ENCODE assay signal across 11 cellular contexts in genomic region chr1:61842863-61843514, GRCh38.
DNase-seq lines count a peak whose midpoint lies in the region; ATAC-seq, FAIRE-seq and TF ChIP-seq lines count a peak whose summit lies in the region.
"Had no signal": no experiment of that assay in that cellular context is flagged by ENCODE, and none has a peak within 500 bp of the region (broad histone marks: within the 10 kb centered on the region; RNA-seq: fewer than 3 reads in every experiment).

No MANE protein-coding gene starts in this region.

- TF ChIP-seq CTCF in left ventricle myocardium inferior (IDR thresholded peaks at IDR 0.05; ENCODE audit: borderline replicate concordance) = peak; percentile 23
- peak; percentile 43 for TF ChIP-seq CTCF in Panc1 (IDR thresholded peaks at IDR 0.05)
- peak; percentile 34 for TF ChIP-seq CTCF in fibroblast of villous mesenchyme (IDR thresholded peaks at IDR 0.05; ENCODE audit: insufficient read depth, low read depth, low read length)
- TF ChIP-seq CTCF in tibial nerve (IDR thresholded peaks at IDR 0.05) = no peak

- H3K9me3 ChIP-seq in left ventricle myocardium inferior (replicated peaks) (no peaks in the 10 kb centered on the region), Panc1 (ENCODE audit: control insufficient read depth, insufficient read depth, low read depth, low read length) (no peaks in the 10 kb centered on the region), aorta (ENCODE audit: control insufficient read depth, low read length) (no peaks in the 10 kb centered on the region), tibial nerve (no peaks in the 10 kb centered on the region)
- H3K9me3 ChIP-seq: Peyer's patch, sigmoid colon had no signal

- POLR2A ChIA-PET in Panc1 (lab: Charles Lee) = no interaction called here

- intact Hi-C loops in left ventricle myocardium inferior (cut with micrococcal nuclease) = no loop called here
- intact Hi-C loops in left cardiac atrium (cut with DNase I) = no loop called here
- intact Hi-C loops in Panc1 (cut with micrococcal nuclease; ENCODE audit: unreplicated experiment) = no loop called here
- intact Hi-C loops in aorta (cut with DNase I) = loop anchor here in 1 of 2 donors (10.0 kb wide), 1 partner anchor 198 kb away; no protein-coding TSS in a partner anchor

- no peak overlapping the region for H3K4me3 ChIP-seq in left ventricle myocardium inferior
- H3K4me3 ChIP-seq in Panc1 (ENCODE audit: low read depth in 2 of 2, low read length in 2 of 2) = no peak overlapping the region
- no peak overlapping the region for H3K4me3 ChIP-seq in fibroblast of villous mesenchyme (ENCODE audit: low read depth, low read length)
- H3K4me3 ChIP-seq in aorta (ENCODE audit: low read length in 2 of 2) = no peak overlapping the region
- no peak overlapping the region for H3K4me3 ChIP-seq in tibial nerve
- H3K4me3 ChIP-seq: Peyer's patch, sigmoid colon had no signal

- H3K4me1 ChIP-seq in left ventricle myocardium inferior (peaks cover 17% of the 10 kb centered on the region), Panc1 (ENCODE audit: control insufficient read depth, insufficient read depth, low read length) (no peaks in the 10 kb centered on the region), aorta (ENCODE audit: control insufficient read depth in 1 of 2, insufficient read depth in 2 of 2, low read length in 2 of 2) (peaks cover 2 to 11% of the 10 kb centered on the region in 2 donors), tibial nerve (peaks cover 0 to 13% (median 0%) of the 10 kb centered on the region in 4 donors)
- H3K4me1 ChIP-seq: Peyer's patch had no signal

- TF ChIP-seq EP300 in tibial nerve (IDR thresholded peaks at IDR 0.05) = no peak

- H3K27ac ChIP-seq in left ventricle myocardium inferior (replicated peaks) (no peak overlapping the region), Panc1 (ENCODE audit: low read length) (no peak overlapping the region), aorta (ENCODE audit: low read depth in 1 of 2, low read length in 2 of 2) (peak overlapping the region; percentile 36 to 82), tibial nerve (no peak overlapping the region)
- H3K27ac ChIP-seq: Peyer's patch, sigmoid colon had no signal

- WGBS in aorta, 2 donors = 46 to 55% methylated on average over 2 of the region's 2 CpGs
- WGBS in tibial nerve, 2 donors = 83 to 92% methylated on average over 2 of the region's 2 CpGs

- DNase-seq in left ventricle myocardium inferior (no peak), left cardiac atrium (no peak), Panc1 (ENCODE audit: low read depth, low spot score) (no peak), fibroblast of villous mesenchyme (ENCODE audit: low read depth) (no peak), aorta (no peak), GM12892 (ENCODE audit: insufficient read length) (no peak), NCI-H187 (lab: John Stamatoyannopoulos, UW) (no peak), tibial nerve (ENCODE audit: low spot score in 2 of 2) (no peak)
- DNase-seq: left ventricle myocardium superior, Peyer's patch, sigmoid colon had no signal

- H3K27me3 ChIP-seq in left ventricle myocardium inferior (ENCODE audit: low read depth) = no peaks in the 10 kb centered on the region
- H3K27me3 ChIP-seq in Panc1 (ENCODE audit: control insufficient read depth, insufficient read depth, low read length) = no peaks in the 10 kb centered on the region
- H3K27me3 ChIP-seq in aorta (ENCODE audit: control insufficient read depth in 1 of 2, insufficient read depth in 2 of 2, low read length in 1 of 2) = no peaks in the 10 kb centered on the region
- no peaks in the 10 kb centered on the region for H3K27me3 ChIP-seq in tibial nerve
- H3K27me3 ChIP-seq: Peyer's patch, sigmoid colon had no signal

- CTCF ChIA-PET in Panc1 (lab: Charles Lee) = no interaction called here

- no peak for FAIRE-seq in GM12892 (lab: Jason Lieb, UNC)

- TF ChIP-seq POLR2A in GM12892 (IDR thresholded peaks at IDR 0.05; ENCODE audit: low read depth, low read length) (no peak), tibial nerve (IDR thresholded peaks at IDR 0.05) (no peak)

- BruUV-seq in Panc1 (replicated peaks; lab: Mats Ljungman, UMichigan) = no TSS peak

- in situ Hi-C loops in Panc1 (cut with HindIII; ENCODE audit: low pct_unique_long_range_greater_than_20kb, low sequenced_read_pairs) = no loop called here

- no peaks in the 10 kb centered on the region for H3K36me3 ChIP-seq in left ventricle myocardium inferior
- H3K36me3 ChIP-seq in Panc1 (ENCODE audit: control insufficient read depth, insufficient read depth, low read length) = no peaks in the 10 kb centered on the region
- H3K36me3 ChIP-seq in aorta (ENCODE audit: control insufficient read depth in 1 of 2, insufficient read depth in 2 of 2, low read length in 1 of 2) = peaks cover 0 to 3% of the 10 kb centered on the region in 2 donors
- no peaks in the 10 kb centered on the region for H3K36me3 ChIP-seq in tibial nerve
- H3K36me3 ChIP-seq: Peyer's patch, sigmoid colon had no signal

- ATAC-seq in left cardiac atrium (no peak), Panc1 (no peak), aorta (ENCODE audit: low FRiP score) (no peak)
- ATAC-seq: left ventricle myocardium superior had no signal

Comparison
In these comparisons a context has a peak if more than half of its experiments do, and no peak if none do; other contexts are left out.
1. H3K27ac ChIP-seq: peak in aorta (2 of 2); none in left ventricle myocardium inferior (single experiment), Panc1 (single experiment) and tibial nerve (0 of 4).
2. CTCF ChIP-seq: peak in left ventricle myocardium inferior (single experiment), Panc1 (single experiment) and fibroblast of villous mesenchyme (single experiment); none in tibial nerve (0 of 5).